1 cellular context compared by ENCODE assay signal in genomic region chr12:72368719-72369505, GRCh38.
TF ChIP-seq lines count a peak whose summit lies in the region.

No MANE protein-coding gene starts in this region.

TF ChIP-seq in HepG2, 621 proteins besides CTCF, POLR2A, EP300 and RAD21 (continued from another document):
- TF ChIP-seq FUBP1 (CRISPR knock-in tag; IDR thresholded peaks at IDR 0.05; ENCODE audit: borderline replicate concordance) (no peak), ZSCAN31 (CRISPR knock-in tag; IDR thresholded peaks at IDR 0.05; ENCODE audit: low read depth) (no peak), ZNF580 (CRISPR knock-in tag; IDR thresholded peaks at IDR 0.05; ENCODE audit: borderline replicate concordance, low read depth) (no peak), SCMH1 (CRISPR knock-in tag; IDR thresholded peaks at IDR 0.05; ENCODE audit: borderline replicate concordance) (no peak)
TF ChIP-seq in HepG2: peak in this region for 0.
